ENCODE assay signal across 8 cellular contexts in the genomic region with DNA sequence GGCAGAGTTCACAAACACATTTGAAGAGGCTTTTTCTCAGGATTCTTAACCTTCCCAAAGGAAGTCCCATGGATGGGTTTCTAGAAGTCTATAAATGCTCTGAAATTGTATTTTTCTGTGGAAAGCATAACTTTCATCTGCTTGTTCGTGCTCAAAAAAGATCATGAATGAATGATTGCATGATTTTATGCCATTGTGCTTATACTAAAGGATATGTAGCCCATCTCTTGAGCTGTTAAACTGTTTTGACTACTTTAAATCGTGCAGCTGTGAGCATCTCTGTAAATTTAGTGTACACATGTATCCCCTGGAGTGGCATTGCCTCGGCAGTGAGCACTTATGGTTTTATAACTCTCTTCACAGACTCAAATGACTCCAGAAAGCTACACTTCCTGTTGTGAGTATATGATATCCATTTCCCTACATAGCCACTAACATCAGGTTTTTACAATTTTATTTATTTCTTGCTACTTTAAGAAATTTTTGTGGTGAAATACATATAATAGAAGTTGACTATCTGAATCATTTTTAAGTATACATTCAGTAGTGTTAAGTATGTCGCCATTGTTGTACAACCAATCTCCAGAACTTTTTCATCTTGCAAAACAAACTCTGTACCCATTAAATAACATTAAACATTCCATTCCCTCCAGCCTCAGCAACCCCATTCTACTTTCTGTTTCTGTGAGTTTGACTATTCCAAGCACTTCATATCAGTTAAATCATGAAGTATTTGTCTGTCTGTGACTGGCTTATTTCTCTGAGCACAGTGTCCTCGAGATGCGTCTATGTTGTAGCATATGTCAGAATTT. TPM values are rescaled to one million over a fixed set of nuclear protein-coding genes. Genes with fewer than 3 reads are reported as not detected.
DNase-seq lines count a peak whose midpoint lies in the region; TF ChIP-seq lines count a peak whose summit lies in the region.

No MANE protein-coding gene starts in this region.

- no peaks in the 10 kb centered on the region for H3K9me3 ChIP-seq in thymus (ENCODE audit: control insufficient read depth)

- peaks cover 5% of the 10 kb centered on the region for H3K36me3 ChIP-seq in kidney epithelial cell (ENCODE audit: control insufficient read depth, insufficient read depth, low read length)
- peaks cover 11% of the 10 kb centered on the region for H3K36me3 ChIP-seq in thymus (ENCODE audit: control insufficient read depth, insufficient read depth)

- H3K4me1 Mint-ChIP-seq in activated CD4-positive, alpha-beta T cell treated with anti-CD3 and anti-CD28 coated beads, Interleukin-2, amount 10 ng/mL, durations not matched to agents 24 days and 14 days: peaks cover 83% of the 10 kb centered on the region
- peaks cover 93% of the 10 kb centered on the region for H3K4me1 Mint-ChIP-seq in activated T-helper 1 cell treated with anti-CD3 and anti-CD28 coated beads, Interleukin-12 subunit alpha, Interleukin-12 subunit beta, Interleukin-2, Interleukin-4 antibody, amounts not matched to agents 30 ng/mL and 10 ng/mL and 1 ng/mL, durations not matched to agents 14 hours and 24 hours and 36 hours (ENCODE audit: low read depth)

- no peak for TF ChIP-seq CTCF in kidney epithelial cell (IDR thresholded peaks at IDR 0.05; ENCODE audit: insufficient read depth, low read length, poor library complexity, severe bottlenecking)

- WGBS in thymus: 56% methylated on average over 6 of the region's 6 CpGs

- H3K27me3 Mint-ChIP-seq in activated CD4-positive, alpha-beta T cell treated with anti-CD3 and anti-CD28 coated beads, Interleukin-2, amount 10 ng/mL, durations not matched to agents 24 days and 14 days: no peaks in the 10 kb centered on the region
- no peaks in the 10 kb centered on the region for H3K27me3 Mint-ChIP-seq in activated T-helper 1 cell treated with anti-CD3 and anti-CD28 coated beads, Interleukin-12 subunit alpha, Interleukin-12 subunit beta, Interleukin-2, Interleukin-4 antibody, amounts not matched to agents 30 ng/mL and 10 ng/mL and 1 ng/mL, durations not matched to agents 14 hours and 24 hours and 36 hours (ENCODE audit: insufficient read depth)

- H3K36me3 Mint-ChIP-seq in activated CD4-positive, alpha-beta T cell treated with anti-CD3 and anti-CD28 coated beads, Interleukin-2, amount 10 ng/mL, durations not matched to agents 24 days and 14 days (ENCODE audit: low read depth): peaks cover 58% of the 10 kb centered on the region
- peaks cover 57% of the 10 kb centered on the region for H3K36me3 Mint-ChIP-seq in activated T-helper 1 cell treated with anti-CD3 and anti-CD28 coated beads, Interleukin-12 subunit alpha, Interleukin-12 subunit beta, Interleukin-2, Interleukin-4 antibody, amounts not matched to agents 30 ng/mL and 10 ng/mL and 1 ng/mL, durations not matched to agents 14 hours and 24 hours and 36 hours (ENCODE audit: low read depth)

- H3K4me3 Mint-ChIP-seq in activated CD4-positive, alpha-beta T cell treated with anti-CD3 and anti-CD28 coated beads, Interleukin-2, amount 10 ng/mL, durations not matched to agents 24 days and 14 days: peak overlapping the region; percentile 100
- peak overlapping the region; percentile 99 for H3K4me3 Mint-ChIP-seq in activated T-helper 1 cell treated with anti-CD3 and anti-CD28 coated beads, Interleukin-12 subunit alpha, Interleukin-12 subunit beta, Interleukin-2, Interleukin-4 antibody, amounts not matched to agents 30 ng/mL and 10 ng/mL and 1 ng/mL, durations not matched to agents 14 hours and 24 hours and 36 hours

- H3K4me3 ChIP-seq in kidney epithelial cell (ENCODE audit: low read depth, low read length) (peak overlapping the region; percentile 94), thymus (ENCODE audit: low read length) (peak overlapping the region; percentile 18)

- DNase-seq in activated CD4-positive, alpha-beta T cell treated with anti-CD3 and anti-CD28 coated beads, Interleukin-2, amount 10 ng/mL, durations not matched to agents 24 days and 14 days: peak; percentile 78
- no peak for DNase-seq in activated CD4-positive, alpha-beta T cell treated with anti-CD3 and anti-CD28 coated beads, Interleukin-2, amount 50 U/mL, for 1 hour
- DNase-seq in activated T-helper 1 cell treated with anti-CD3 and anti-CD28 coated beads, Interleukin-12 subunit alpha, Interleukin-12 subunit beta, Interleukin-2, Interleukin-4 antibody, amounts not matched to agents 30 ng/mL and 10 ng/mL and 1 ng/mL, durations not matched to agents 14 hours and 24 hours and 36 hours (ENCODE audit: low spot score): no peak
- DNase-seq in kidney epithelial cell (ENCODE audit: low read depth): no peak
- no peak for DNase-seq in COLO829 (ENCODE audit: low spot score)
- DNase-seq in NCI-H774 (lab: John Stamatoyannopoulos, UW): no peak
- no peak for DNase-seq in NCI-H446 (lab: John Stamatoyannopoulos, UW)

- H3K4me1 ChIP-seq in thymus (ENCODE audit: control insufficient read depth, insufficient read depth, low read length): peaks cover 32% of the 10 kb centered on the region

- no peaks in the 10 kb centered on the region for H3K27me3 ChIP-seq in kidney epithelial cell (ENCODE audit: control insufficient read depth, insufficient read depth, low read length)
- no peaks in the 10 kb centered on the region for H3K27me3 ChIP-seq in thymus (ENCODE audit: control insufficient read depth, insufficient read depth)

- H3K9me3 Mint-ChIP-seq in activated CD4-positive, alpha-beta T cell treated with anti-CD3 and anti-CD28 coated beads, Interleukin-2, amount 10 ng/mL, durations not matched to agents 24 days and 14 days: no peaks in the 10 kb centered on the region
- H3K9me3 Mint-ChIP-seq in activated T-helper 1 cell treated with anti-CD3 and anti-CD28 coated beads, Interleukin-12 subunit alpha, Interleukin-12 subunit beta, Interleukin-2, Interleukin-4 antibody, amounts not matched to agents 30 ng/mL and 10 ng/mL and 1 ng/mL, durations not matched to agents 14 hours and 24 hours and 36 hours: no peaks in the 10 kb centered on the region

- H3K27ac Mint-ChIP-seq in activated CD4-positive, alpha-beta T cell treated with anti-CD3 and anti-CD28 coated beads, Interleukin-2, amount 10 ng/mL, durations not matched to agents 24 days and 14 days: peak overlapping the region; percentile 100
- peak overlapping the region; percentile 99 for H3K27ac Mint-ChIP-seq in activated T-helper 1 cell treated with anti-CD3 and anti-CD28 coated beads, Interleukin-12 subunit alpha, Interleukin-12 subunit beta, Interleukin-2, Interleukin-4 antibody, amounts not matched to agents 30 ng/mL and 10 ng/mL and 1 ng/mL, durations not matched to agents 14 hours and 24 hours and 36 hours

- peak overlapping the region; percentile 94 for H3K27ac ChIP-seq in thymus (ENCODE audit: low read depth)

- intact Hi-C loops in activated CD4-positive, alpha-beta T cell treated with anti-CD3 and anti-CD28 coated beads, Interleukin-2, amount 10 ng/mL, durations not matched to agents 24 days and 14 days (cut with micrococcal nuclease): loop anchor here (1.0 to 5.0 kb wide), 2 partner anchors 37 to 48 kb away; a partner anchor contains a TSS
- intact Hi-C loops in activated T-helper 1 cell treated with anti-CD3 and anti-CD28 coated beads, Interleukin-12 subunit alpha, Interleukin-12 subunit beta, Interleukin-2, Interleukin-4 antibody, amounts not matched to agents 30 ng/mL and 10 ng/mL and 1 ng/mL, durations not matched to agents 14 hours and 24 hours and 36 hours (cut with micrococcal nuclease): loop anchor here (1.0 kb wide), 1 partner anchor 9 kb away; no protein-coding TSS in a partner anchor

RNA-seq across cellular contexts. Expression of a gene that starts 8.0 kb away (rescaled TPM):
- total RNA-seq in activated CD4-positive, alpha-beta T cell treated with anti-CD3 and anti-CD28 coated beads, Interleukin-2, amount 10 ng/mL, durations not matched to agents 24 days and 14 days: 410 and 411 TPM in 2 replicates
- total RNA-seq in activated T-helper 1 cell treated with anti-CD3 and anti-CD28 coated beads, Interleukin-12 subunit alpha, Interleukin-12 subunit beta, Interleukin-2, Interleukin-4 antibody, amounts not matched to agents 30 ng/mL and 10 ng/mL and 1 ng/mL, durations not matched to agents 14 hours and 24 hours and 36 hours: 507 and 517 TPM in 2 replicates
- total RNA-seq in kidney epithelial cell: 28.7 and 39.8 TPM in 2 replicates
- polyA plus RNA-seq in thymus: 3,325 TPM

RNA-seq across cellular contexts. Expression of a gene that starts 44.2 kb away (rescaled TPM):
- total RNA-seq in activated CD4-positive, alpha-beta T cell treated with anti-CD3 and anti-CD28 coated beads, Interleukin-2, amount 10 ng/mL, durations not matched to agents 24 days and 14 days: 46.7 and 46.8 TPM in 2 replicates
- 40.5 and 42.3 TPM in 2 replicates for total RNA-seq in activated T-helper 1 cell treated with anti-CD3 and anti-CD28 coated beads, Interleukin-12 subunit alpha, Interleukin-12 subunit beta, Interleukin-2, Interleukin-4 antibody, amounts not matched to agents 30 ng/mL and 10 ng/mL and 1 ng/mL, durations not matched to agents 14 hours and 24 hours and 36 hours
- total RNA-seq in kidney epithelial cell: 39.0 and 47.2 TPM in 2 replicates
- polyA plus RNA-seq in thymus: 21.4 TPM

RNA-seq across cellular contexts. Expression of a gene that starts 48.2 kb away (rescaled TPM):
- 15.5 and 16.8 TPM in 2 replicates for total RNA-seq in activated CD4-positive, alpha-beta T cell treated with anti-CD3 and anti-CD28 coated beads, Interleukin-2, amount 10 ng/mL, durations not matched to agents 24 days and 14 days
- 15.3 and 19.4 TPM in 2 replicates for total RNA-seq in activated T-helper 1 cell treated with anti-CD3 and anti-CD28 coated beads, Interleukin-12 subunit alpha, Interleukin-12 subunit beta, Interleukin-2, Interleukin-4 antibody, amounts not matched to agents 30 ng/mL and 10 ng/mL and 1 ng/mL, durations not matched to agents 14 hours and 24 hours and 36 hours
- total RNA-seq in kidney epithelial cell: 0.29 and 0.82 TPM in 2 replicates
- polyA plus RNA-seq in thymus: 35.3 TPM

Comparison
In these comparisons a context has a peak if more than half of its experiments do, and no peak if none do; other contexts are left out.
1. RNA of a gene that starts 8.0 kb away (total RNA-seq): 507 to 517 TPM in activated T-helper 1 cell treated with anti-CD3 and anti-CD28 coated beads, Interleukin-12 subunit alpha, Interleukin-12 subunit beta, Interleukin-2, Interleukin-4 antibody, amounts not matched to agents 30 ng/mL and 10 ng/mL and 1 ng/mL, durations not matched to agents 14 hours and 24 hours and 36 hours and 410 to 411 TPM in activated CD4-positive, alpha-beta T cell treated with anti-CD3 and anti-CD28 coated beads, Interleukin-2, amount 10 ng/mL, durations not matched to agents 24 days and 14 days; 28.7 to 39.8 TPM in kidney epithelial cell; every median in the first group is over 10 times any median in the second.